Comparison of ENCODE assay signal across 17 cellular contexts in genomic region chr12:125110641-125111360, GRCh38. TPM values are rescaled to one million over a fixed set of nuclear protein-coding genes. Genes with fewer than 3 reads are reported as not detected.
DNase-seq lines count a peak whose midpoint lies in the region; ATAC-seq and TF ChIP-seq lines count a peak whose summit lies in the region.
"Had no signal": no experiment of that assay in that cellular context is flagged by ENCODE, and none has a peak within 500 bp of the region (broad histone marks: within the 10 kb centered on the region; RNA-seq: fewer than 3 reads in every experiment).

No MANE protein-coding gene starts in this region.

- H3K27ac ChIP-seq in breast epithelium, result no peak overlapping the region
- H3K27ac ChIP-seq in transverse colon, result peak overlapping the region in 3 of 4 donors; percentile 43 to 55 (median 49)
- H3K27ac ChIP-seq: cardiac muscle cell, tibial nerve had no signal

- H3K9me3 Mint-ChIP-seq in MCF 10A (ENCODE audit: unreplicated experiment) (no peaks in the 10 kb centered on the region), WTC11 (0 out of 2 replicates have a peak, but pooled peaks cover 3% of the 10 kb centered on the region)
- H3K9me3 Mint-ChIP-seq: mesothelial cell of epicardium had no signal

- H3K27me3 Mint-ChIP-seq in MCF 10A (ENCODE audit: insufficient read depth, unreplicated experiment), result no peaks in the 10 kb centered on the region
- no peaks in the 10 kb centered on the region for H3K27me3 Mint-ChIP-seq in WTC11 (ENCODE audit: low read depth)

- no peak for TF ChIP-seq EP300 in transverse colon (IDR thresholded peaks at IDR 0.05; ENCODE audit: low read depth)

- peak overlapping the region; percentile 65 for H3K27ac Mint-ChIP-seq in MCF 10A (ENCODE audit: low read depth, unreplicated experiment)
- peak overlapping the region; percentile 71 for H3K27ac Mint-ChIP-seq in WTC11
- H3K27ac Mint-ChIP-seq: mesothelial cell of epicardium had no signal

- intact Hi-C loops in MCF 10A (cut with micrococcal nuclease), result no loop called here
- intact Hi-C loops in breast epithelium (cut with DNase I; ENCODE audit: low total_unique reads), result no loop called here
- intact Hi-C loops in transverse colon (cut with DNase I; ENCODE audit: low total_unique reads), result no loop called here

- H3K4me1 ChIP-seq in breast epithelium, result no peaks in the 10 kb centered on the region
- peaks cover 0 to 21% (median 10%) of the 10 kb centered on the region in 4 donors for H3K4me1 ChIP-seq in transverse colon
- H3K4me1 ChIP-seq: tibial nerve had no signal

- POLR2A ChIA-PET in MCF 10A (lab: Yijun Ruan, JAX), result no interaction called here
- POLR2A ChIA-PET in WTC11 (lab: Charles Lee), result no interaction called here

- H3K4me1 Mint-ChIP-seq in MCF 10A (ENCODE audit: insufficient read depth, unreplicated experiment) (peaks cover 10% of the 10 kb centered on the region), WTC11 (peaks cover 5% of the 10 kb centered on the region)

- H3K27me3 ChIP-seq in breast epithelium (no peaks in the 10 kb centered on the region), transverse colon (no peaks in the 10 kb centered on the region)
- H3K27me3 ChIP-seq: cardiac muscle cell, tibial nerve had no signal

- CTCF ChIA-PET in MCF 10A (lab: Yijun Ruan, JAX) (interaction anchor here (0.9 kb wide), 2 partner anchors 15 to 31 kb away, joined by 3 to 4 read pairs; no protein-coding TSS in a partner anchor), WTC11 (lab: Charles Lee) (interaction anchor here (1.6 kb wide), 1 partner anchor 12 kb away, joined by 4 read pairs; no protein-coding TSS in a partner anchor)

- TF ChIP-seq CTCF in MCF 10A (IDR thresholded peaks at IDR 0.05; ENCODE audit: unreplicated experiment) (no peak), breast epithelium (IDR thresholded peaks at IDR 0.05) (no peak), WTC11 (IDR thresholded peaks at IDR 0.05) (no peak), fibroblast of mammary gland (conservative IDR thresholded peaks at IDR 0.05; ENCODE audit: control insufficient read depth, insufficient read depth, low read depth, low read length) (no peak), transverse colon (IDR thresholded peaks at IDR 0.05) (no peak)

- peaks cover 88% of the 10 kb centered on the region for H3K36me3 Mint-ChIP-seq in MCF 10A (ENCODE audit: insufficient read depth, unreplicated experiment)
- H3K36me3 Mint-ChIP-seq in WTC11, result peaks cover 53% of the 10 kb centered on the region

- H3K4me3 Mint-ChIP-seq in MCF 10A (ENCODE audit: unreplicated experiment), result no peak overlapping the region
- no peak overlapping the region for H3K4me3 Mint-ChIP-seq in WTC11
- H3K4me3 Mint-ChIP-seq: mesothelial cell of epicardium had no signal

- peaks cover 3% of the 10 kb centered on the region for H3K36me3 ChIP-seq in breast epithelium
- H3K36me3 ChIP-seq in transverse colon, result peaks cover 0 to 15% (median 5%) of the 10 kb centered on the region in 4 donors

- BruUV-seq in MCF 10A (replicated peaks; lab: Mats Ljungman, UMichigan), result no TSS peak

- ATAC-seq in WTC11 (no peak), GM21737 (IDR thresholded peaks at IDR 0.05; ENCODE audit: unreplicated experiment) (no peak)
- ATAC-seq: A549, Right ventricle myocardium inferior, sciatic nerve had no signal

- no peaks in the 10 kb centered on the region for H3K9me3 ChIP-seq in breast epithelium
- no peaks in the 10 kb centered on the region for H3K9me3 ChIP-seq in transverse colon
- H3K9me3 ChIP-seq: A549, tibial nerve had no signal

- 50 to 62% methylated on average over 2 to 14 of the region's 14 CpGs for WGBS in transverse colon (ENCODE audit: low coverage in 1 of 2), 2 donors

- in situ Hi-C loops in transverse colon (cut with MboI; ENCODE audit: low pct_ligation_motif_present in 1 of 4, low pct_unique_long_range_greater_than_20kb in 1 of 4, low sequenced_read_pairs in 3 of 4), result no loop called here

- DNase-seq in MCF 10A (ENCODE audit: unreplicated experiment) (peak; percentile 61), breast epithelium (ENCODE audit: low spot score in 2 of 2) (no peak), WTC11 (ENCODE audit: low spot score) (no peak), fibroblast of mammary gland (ENCODE audit: low read depth) (peak; percentile 54), transverse colon (no peak), SKM-1 treated with dmso at 0.1 percent for 144 hours (lab: John Stamatoyannopoulos, UW; ENCODE audit: unreplicated experiment) (no peak), anterior cingulate cortex (lab: John Stamatoyannopoulos, UW) (no peak)
- DNase-seq: activated CD4-positive, CD25-positive, alpha-beta regulatory T cell treated with anti-CD3 and anti-CD28 coated beads, Interleukin-2, amount 50 U/mL, for 72 hours; head of caudate nucleus; stimulated activated CD4-positive, alpha-beta T cell treated with anti-CD3 and anti-CD28 coated beads, Interleukin-2, amount 100 ng/mL, for 48 hours had no signal

- TF ChIP-seq POLR2A in breast epithelium (IDR thresholded peaks at IDR 0.05), result no peak
- TF ChIP-seq POLR2A in transverse colon (IDR thresholded peaks at IDR 0.05), result no peak

- H3K4me3 ChIP-seq in breast epithelium (no peak overlapping the region), fibroblast of mammary gland (ENCODE audit: control insufficient read depth, low read depth, low read length) (no peak overlapping the region), transverse colon (no peak overlapping the region)
- H3K4me3 ChIP-seq: A549, cardiac muscle cell, tibial nerve had no signal

TF ChIP-seq in WTC11, 78 proteins besides CTCF, POLR2A, EP300 and RAD21:
- no peak for TF ChIP-seq FOXP4 (CRISPR knock-in tag; IDR thresholded peaks at IDR 0.05)
- TF ChIP-seq HMGA2 (CRISPR knock-in tag; IDR thresholded peaks at IDR 0.05), result no peak
- TF ChIP-seq ZNF219 (CRISPR knock-in tag; IDR thresholded peaks at IDR 0.05; ENCODE audit: borderline replicate concordance), result no peak
- TF ChIP-seq OVOL2 (CRISPR knock-in tag; IDR thresholded peaks at IDR 0.05; ENCODE audit: borderline replicate concordance), result no peak
- TF ChIP-seq E2F1 (CRISPR knock-in tag; IDR thresholded peaks at IDR 0.05), result no peak
- no peak for TF ChIP-seq CDX4 (CRISPR knock-in tag; IDR thresholded peaks at IDR 0.05; ENCODE audit: borderline replicate concordance)
- no peak for TF ChIP-seq RORB (CRISPR knock-in tag; IDR thresholded peaks at IDR 0.05)
- TF ChIP-seq SMAD3 (CRISPR knock-in tag; IDR thresholded peaks at IDR 0.05; ENCODE audit: borderline replicate concordance), result no peak
- TF ChIP-seq ESRRA (CRISPR knock-in tag; IDR thresholded peaks at IDR 0.05; ENCODE audit: borderline replicate concordance), result no peak
- TF ChIP-seq ZNF423 (CRISPR knock-in tag; IDR thresholded peaks at IDR 0.05), result no peak

RNA-seq across cellular contexts. Expression of gene AACS, which starts 45.6 kb away (rescaled TPM):
- total RNA-seq in MCF 10A (2022), result 52.0 and 52.8 TPM in 2 replicates
- total RNA-seq in breast epithelium, result 10 to 100 TPM; 28.8 to 79.0 (median 33.7) TPM
- total RNA-seq in WTC11 (2021), result 44.1 to 54.0 TPM (median 47.0 TPM) in 3 replicates
- 10 to 100 TPM; 18.5 to 33.7 (median 27.1) TPM for total RNA-seq in transverse colon

Comparison
In these comparisons a context has a peak if more than half of its experiments do, and no peak if none do; other contexts are left out.
1. DNase-seq: peak in MCF 10A (single experiment) and fibroblast of mammary gland (single experiment); none in breast epithelium (0 of 2), WTC11 (single experiment), transverse colon (single experiment), SKM-1 treated with dmso at 0.1 percent for 144 hours (single experiment) and anterior cingulate cortex (0 of 58).
2. H3K27ac ChIP-seq: peak in transverse colon (3 of 4); none in breast epithelium (0 of 2).